Comparison of ENCODE assay signal across 8 cellular contexts in the genomic region with DNA sequence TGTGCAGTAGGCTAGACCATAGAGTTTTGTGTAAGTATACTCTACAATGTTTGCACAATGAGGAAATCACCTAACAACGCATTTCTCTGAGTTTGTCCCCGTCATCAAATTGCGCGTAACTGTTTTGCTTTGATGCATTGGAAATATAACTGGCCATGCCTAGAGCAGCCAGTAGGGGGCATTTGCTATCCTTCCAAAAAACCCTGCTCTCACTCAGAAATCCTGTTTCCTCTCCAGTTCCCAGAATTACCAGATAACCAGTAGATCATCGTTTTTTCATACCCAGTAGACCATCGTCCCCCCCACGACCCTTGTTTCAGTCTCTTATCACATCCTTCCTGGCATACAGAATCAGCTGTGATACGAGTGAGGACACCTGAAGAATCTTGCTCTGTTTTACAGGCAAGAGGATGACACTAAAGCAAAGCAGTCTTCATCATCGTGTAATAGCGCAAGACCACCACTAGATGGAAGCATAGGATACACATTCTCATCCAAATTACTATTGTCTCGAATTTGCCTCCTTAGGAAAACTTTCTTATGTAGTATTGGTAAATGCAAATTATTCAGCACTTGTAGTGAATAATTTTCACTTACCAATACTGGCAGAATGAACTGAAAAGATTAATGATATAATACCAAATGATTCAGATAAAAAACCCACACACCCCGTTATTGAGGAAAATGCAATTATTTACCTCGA. TPM values are rescaled to one million over a fixed set of nuclear protein-coding genes. Genes with fewer than 3 reads are reported as not detected.
DNase-seq lines count a peak whose midpoint lies in the region; ATAC-seq and TF ChIP-seq lines count a peak whose summit lies in the region.

No MANE protein-coding gene starts in this region.

- 14% methylated on average over 13 of the region's 13 CpGs for WGBS in hepatocyte (ENCODE audit: low lambda C conversion rate, missing lambda C conversion rate)

- H3K79me2 ChIP-seq in hepatocyte = no peaks in the 10 kb centered on the region

- H3K36me3 ChIP-seq in ascending aorta = no peaks in the 10 kb centered on the region
- no peaks in the 10 kb centered on the region for H3K36me3 ChIP-seq in hepatocyte (replicated peaks; ENCODE audit: insufficient read depth, low read depth)

- H3K36me3 Mint-ChIP-seq in T-helper 17 cell (ENCODE audit: low read depth) = no peaks in the 10 kb centered on the region

- H3K4me1 ChIP-seq in ascending aorta = no peaks in the 10 kb centered on the region
- H3K4me1 ChIP-seq in hepatocyte (ENCODE audit: insufficient read depth) = no peaks in the 10 kb centered on the region

- peaks cover 21% of the 10 kb centered on the region for H3K27me3 Mint-ChIP-seq in T-helper 17 cell

- ATAC-seq in GM18502 (IDR thresholded peaks at IDR 0.05; ENCODE audit: poor library complexity, unreplicated experiment) (peak; percentile 97), HG02938 (IDR thresholded peaks at IDR 0.05; ENCODE audit: unreplicated experiment) (peak; percentile 93), T-helper 17 cell (peak; percentile 96), sciatic nerve (peak; percentile 90)

- H4K20me1 ChIP-seq in hepatocyte (ENCODE audit: insufficient read depth, poor library complexity, severe bottlenecking) = no peaks in the 10 kb centered on the region

- TF ChIP-seq CTCF in ascending aorta (IDR thresholded peaks at IDR 0.05) (peak; percentile 58 to 87 (median 71)), hepatocyte (IDR thresholded peaks at IDR 0.05; ENCODE audit: poor library complexity) (peak; percentile 89)

- H3K27ac ChIP-seq in ascending aorta (no peak overlapping the region), hepatocyte (no peak overlapping the region)

- H3K4me1 Mint-ChIP-seq in T-helper 17 cell = peaks cover 7% of the 10 kb centered on the region

- H3K4me3 ChIP-seq in ascending aorta (peak overlapping the region in 1 of 2 donors; percentile 48), hepatocyte (peak overlapping the region; percentile 45)

- intact Hi-C loops in ascending aorta (cut with DNase I) = loop anchor here (5.0 kb wide), 1 partner anchor 288 kb away; no protein-coding TSS in a partner anchor
- intact Hi-C loops in sciatic nerve (cut with DNase I) = loop anchor here (10.0 kb wide), 1 partner anchor 285 kb away; no protein-coding TSS in a partner anchor

- peak overlapping the region; percentile 95 for H3K27ac Mint-ChIP-seq in T-helper 17 cell

- H3K9me2 ChIP-seq in hepatocyte (replicated peaks; ENCODE audit: insufficient read depth) = no peaks in the 10 kb centered on the region

- no peaks in the 10 kb centered on the region for H3K27me3 ChIP-seq in ascending aorta
- H3K27me3 ChIP-seq in hepatocyte = no peaks in the 10 kb centered on the region

- H3K9me3 ChIP-seq in T-helper 17 cell (ENCODE audit: control insufficient read depth, low read length, poor library complexity, severe bottlenecking) = peaks cover 3% of the 10 kb centered on the region
- peaks cover 0 to 6% of the 10 kb centered on the region in 2 donors for H3K9me3 ChIP-seq in ascending aorta
- no peaks in the 10 kb centered on the region for H3K9me3 ChIP-seq in hepatocyte (ENCODE audit: low read depth)

- peak overlapping the region; percentile 84 for H2AFZ ChIP-seq in hepatocyte

- H3K4me2 ChIP-seq in hepatocyte = peak overlapping the region; percentile 86

- peak overlapping the region; percentile 93 for H3K4me3 Mint-ChIP-seq in T-helper 17 cell

- DNase-seq in NCI-H146 treated with DMSO at 0.1 percent for 48 hours (lab: John Stamatoyannopoulos, UW; ENCODE audit: unreplicated experiment) = peak; percentile 84
- DNase-seq in T-helper 17 cell = peak; percentile 34 to 60 (median 54)
- DNase-seq in ascending aorta (ENCODE audit: low spot score in 2 of 2) = peak in 1 of 2 donors; percentile 74
- peak; percentile 80 for DNase-seq in hepatocyte (ENCODE audit: low spot score)
- peak; percentile 69 for DNase-seq in sciatic nerve (ENCODE audit: low spot score)
- DNase-seq in ureter (ENCODE audit: low spot score) = no peak

RNA-seq across cellular contexts. Expression of a gene that starts 4.4 kb away (rescaled TPM):
- not detected for total RNA-seq in T-helper 17 cell
- not detected for total RNA-seq in ascending aorta
- total RNA-seq in hepatocyte = not detected in 2 replicates
- polyA plus RNA-seq in hepatocyte = not detected in 2 replicates
- total RNA-seq in sciatic nerve = not detected
- total RNA-seq in ureter = 0.10 TPM

RNA-seq across cellular contexts. Expression of a gene that starts 47.5 kb away (rescaled TPM):
- total RNA-seq in T-helper 17 cell (not detected), ascending aorta (not detected), hepatocyte (not detected in 2 replicates), sciatic nerve (not detected), ureter (not detected)
- not detected in 2 replicates for polyA plus RNA-seq in hepatocyte
